Comparison of ENCODE assay signal across 1 cellular context in genomic region chr19:823565-824121, GRCh38.
TF ChIP-seq lines count a peak whose summit lies in the region.

No MANE protein-coding gene starts in this region.

TF ChIP-seq in SK-N-SH treated with all-trans-retinoic acid at 6 μM for 48 hours, 23 proteins besides CTCF, POLR2A, EP300 and RAD21 (continued from another document):
- TF ChIP-seq, protein P1, sequence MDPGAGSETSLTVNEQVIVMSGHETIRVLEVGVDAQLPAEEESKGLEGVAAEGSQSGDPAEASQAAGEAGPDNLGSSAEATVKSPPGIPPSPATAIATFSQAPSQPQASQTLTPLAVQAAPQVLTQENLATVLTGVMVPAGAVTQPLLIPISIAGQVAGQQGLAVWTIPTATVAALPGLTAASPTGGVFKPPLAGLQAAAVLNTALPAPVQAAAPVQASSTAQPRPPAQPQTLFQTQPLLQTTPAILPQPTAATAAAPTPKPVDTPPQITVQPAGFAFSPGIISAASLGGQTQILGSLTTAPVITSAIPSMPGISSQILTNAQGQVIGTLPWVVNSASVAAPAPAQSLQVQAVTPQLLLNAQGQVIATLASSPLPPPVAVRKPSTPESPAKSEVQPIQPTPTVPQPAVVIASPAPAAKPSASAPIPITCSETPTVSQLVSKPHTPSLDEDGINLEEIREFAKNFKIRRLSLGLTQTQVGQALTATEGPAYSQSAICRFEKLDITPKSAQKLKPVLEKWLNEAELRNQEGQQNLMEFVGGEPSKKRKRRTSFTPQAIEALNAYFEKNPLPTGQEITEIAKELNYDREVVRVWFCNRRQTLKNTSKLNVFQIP (CRISPR knock-in tag; IDR thresholded peaks at IDR 0.05; ENCODE audit: borderline replicate concordance, low read depth): no peak
- no peak for TF ChIP-seq ESRRG (CRISPR knock-in tag; IDR thresholded peaks at IDR 0.05)
- TF ChIP-seq TCF4 (CRISPR knock-in tag; IDR thresholded peaks at IDR 0.05; ENCODE audit: borderline replicate concordance): no peak
- TF ChIP-seq BACH2 (CRISPR knock-in tag; IDR thresholded peaks at IDR 0.05; ENCODE audit: borderline replicate concordance): no peak
- no peak for TF ChIP-seq GLIS3 (CRISPR knock-in tag; IDR thresholded peaks at IDR 0.05)
- no peak for TF ChIP-seq ZNF8 (CRISPR knock-in tag; IDR thresholded peaks at IDR 0.05)
- TF ChIP-seq, protein P2, sequence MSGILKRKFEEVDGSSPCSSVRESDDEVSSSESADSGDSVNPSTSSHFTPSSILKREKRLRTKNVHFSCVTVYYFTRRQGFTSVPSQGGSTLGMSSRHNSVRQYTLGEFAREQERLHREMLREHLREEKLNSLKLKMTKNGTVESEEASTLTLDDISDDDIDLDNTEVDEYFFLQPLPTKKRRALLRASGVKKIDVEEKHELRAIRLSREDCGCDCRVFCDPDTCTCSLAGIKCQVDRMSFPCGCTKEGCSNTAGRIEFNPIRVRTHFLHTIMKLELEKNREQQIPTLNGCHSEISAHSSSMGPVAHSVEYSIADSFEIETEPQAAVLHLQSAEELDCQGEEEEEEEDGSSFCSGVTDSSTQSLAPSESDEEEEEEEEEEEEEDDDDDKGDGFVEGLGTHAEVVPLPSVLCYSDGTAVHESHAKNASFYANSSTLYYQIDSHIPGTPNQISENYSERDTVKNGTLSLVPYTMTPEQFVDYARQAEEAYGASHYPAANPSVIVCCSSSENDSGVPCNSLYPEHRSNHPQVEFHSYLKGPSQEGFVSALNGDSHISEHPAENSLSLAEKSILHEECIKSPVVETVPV (CRISPR knock-in tag; IDR thresholded peaks at IDR 0.05): no peak
- TF ChIP-seq OSR1 (CRISPR knock-in tag; IDR thresholded peaks at IDR 0.05): no peak
- TF ChIP-seq TSHZ2 (CRISPR knock-in tag; IDR thresholded peaks at IDR 0.05): no peak
- no peak for TF ChIP-seq ZFP3 (CRISPR knock-in tag; IDR thresholded peaks at IDR 0.05)
- no peak for TF ChIP-seq RARB (CRISPR knock-in tag; IDR thresholded peaks at IDR 0.05)
- TF ChIP-seq ISL1 (CRISPR knock-in tag; IDR thresholded peaks at IDR 0.05): no peak
- TF ChIP-seq SNAI2 (CRISPR knock-in tag; IDR thresholded peaks at IDR 0.05): no peak
- TF ChIP-seq PPARA (CRISPR knock-in tag; IDR thresholded peaks at IDR 0.05; ENCODE audit: borderline replicate concordance): no peak
- TF ChIP-seq, protein P3, sequence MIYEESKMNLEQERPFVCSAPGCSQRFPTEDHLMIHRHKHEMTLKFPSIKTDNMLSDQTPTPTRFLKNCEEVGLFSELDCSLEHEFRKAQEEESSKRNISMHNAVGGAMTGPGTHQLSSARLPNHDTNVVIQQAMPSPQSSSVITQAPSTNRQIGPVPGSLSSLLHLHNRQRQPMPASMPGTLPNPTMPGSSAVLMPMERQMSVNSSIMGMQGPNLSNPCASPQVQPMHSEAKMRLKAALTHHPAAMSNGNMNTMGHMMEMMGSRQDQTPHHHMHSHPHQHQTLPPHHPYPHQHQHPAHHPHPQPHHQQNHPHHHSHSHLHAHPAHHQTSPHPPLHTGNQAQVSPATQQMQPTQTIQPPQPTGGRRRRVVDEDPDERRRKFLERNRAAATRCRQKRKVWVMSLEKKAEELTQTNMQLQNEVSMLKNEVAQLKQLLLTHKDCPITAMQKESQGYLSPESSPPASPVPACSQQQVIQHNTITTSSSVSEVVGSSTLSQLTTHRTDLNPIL (CRISPR knock-in tag; IDR thresholded peaks at IDR 0.05; ENCODE audit: low read depth): no peak
